Comparison of ENCODE assay signal across 1 cellular context in the genomic region with DNA sequence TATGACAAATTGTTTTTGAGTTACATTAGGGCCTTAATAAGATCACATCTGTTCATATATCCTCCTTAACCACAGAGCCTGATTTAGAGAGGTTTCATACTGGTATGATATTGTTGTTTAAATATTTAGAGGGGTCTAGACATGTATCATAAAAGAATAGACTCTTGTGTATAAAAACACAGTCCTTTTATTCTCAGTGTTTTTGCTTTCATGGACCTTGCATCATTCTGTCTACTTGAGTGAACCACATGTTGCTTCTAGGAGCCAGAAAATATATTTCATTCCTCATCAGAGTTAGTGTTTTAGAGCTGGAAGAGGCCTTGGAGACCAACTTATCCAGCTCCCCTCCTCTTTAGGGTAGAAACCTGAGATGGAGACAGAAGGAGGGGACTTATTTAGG.
TF ChIP-seq lines count a peak whose summit lies in the region.

No MANE protein-coding gene starts in this region.

TF ChIP-seq in K562, 482 proteins besides CTCF, POLR2A, EP300 and RAD21 (continues in another document):
- TF ChIP-seq, protein P1, sequence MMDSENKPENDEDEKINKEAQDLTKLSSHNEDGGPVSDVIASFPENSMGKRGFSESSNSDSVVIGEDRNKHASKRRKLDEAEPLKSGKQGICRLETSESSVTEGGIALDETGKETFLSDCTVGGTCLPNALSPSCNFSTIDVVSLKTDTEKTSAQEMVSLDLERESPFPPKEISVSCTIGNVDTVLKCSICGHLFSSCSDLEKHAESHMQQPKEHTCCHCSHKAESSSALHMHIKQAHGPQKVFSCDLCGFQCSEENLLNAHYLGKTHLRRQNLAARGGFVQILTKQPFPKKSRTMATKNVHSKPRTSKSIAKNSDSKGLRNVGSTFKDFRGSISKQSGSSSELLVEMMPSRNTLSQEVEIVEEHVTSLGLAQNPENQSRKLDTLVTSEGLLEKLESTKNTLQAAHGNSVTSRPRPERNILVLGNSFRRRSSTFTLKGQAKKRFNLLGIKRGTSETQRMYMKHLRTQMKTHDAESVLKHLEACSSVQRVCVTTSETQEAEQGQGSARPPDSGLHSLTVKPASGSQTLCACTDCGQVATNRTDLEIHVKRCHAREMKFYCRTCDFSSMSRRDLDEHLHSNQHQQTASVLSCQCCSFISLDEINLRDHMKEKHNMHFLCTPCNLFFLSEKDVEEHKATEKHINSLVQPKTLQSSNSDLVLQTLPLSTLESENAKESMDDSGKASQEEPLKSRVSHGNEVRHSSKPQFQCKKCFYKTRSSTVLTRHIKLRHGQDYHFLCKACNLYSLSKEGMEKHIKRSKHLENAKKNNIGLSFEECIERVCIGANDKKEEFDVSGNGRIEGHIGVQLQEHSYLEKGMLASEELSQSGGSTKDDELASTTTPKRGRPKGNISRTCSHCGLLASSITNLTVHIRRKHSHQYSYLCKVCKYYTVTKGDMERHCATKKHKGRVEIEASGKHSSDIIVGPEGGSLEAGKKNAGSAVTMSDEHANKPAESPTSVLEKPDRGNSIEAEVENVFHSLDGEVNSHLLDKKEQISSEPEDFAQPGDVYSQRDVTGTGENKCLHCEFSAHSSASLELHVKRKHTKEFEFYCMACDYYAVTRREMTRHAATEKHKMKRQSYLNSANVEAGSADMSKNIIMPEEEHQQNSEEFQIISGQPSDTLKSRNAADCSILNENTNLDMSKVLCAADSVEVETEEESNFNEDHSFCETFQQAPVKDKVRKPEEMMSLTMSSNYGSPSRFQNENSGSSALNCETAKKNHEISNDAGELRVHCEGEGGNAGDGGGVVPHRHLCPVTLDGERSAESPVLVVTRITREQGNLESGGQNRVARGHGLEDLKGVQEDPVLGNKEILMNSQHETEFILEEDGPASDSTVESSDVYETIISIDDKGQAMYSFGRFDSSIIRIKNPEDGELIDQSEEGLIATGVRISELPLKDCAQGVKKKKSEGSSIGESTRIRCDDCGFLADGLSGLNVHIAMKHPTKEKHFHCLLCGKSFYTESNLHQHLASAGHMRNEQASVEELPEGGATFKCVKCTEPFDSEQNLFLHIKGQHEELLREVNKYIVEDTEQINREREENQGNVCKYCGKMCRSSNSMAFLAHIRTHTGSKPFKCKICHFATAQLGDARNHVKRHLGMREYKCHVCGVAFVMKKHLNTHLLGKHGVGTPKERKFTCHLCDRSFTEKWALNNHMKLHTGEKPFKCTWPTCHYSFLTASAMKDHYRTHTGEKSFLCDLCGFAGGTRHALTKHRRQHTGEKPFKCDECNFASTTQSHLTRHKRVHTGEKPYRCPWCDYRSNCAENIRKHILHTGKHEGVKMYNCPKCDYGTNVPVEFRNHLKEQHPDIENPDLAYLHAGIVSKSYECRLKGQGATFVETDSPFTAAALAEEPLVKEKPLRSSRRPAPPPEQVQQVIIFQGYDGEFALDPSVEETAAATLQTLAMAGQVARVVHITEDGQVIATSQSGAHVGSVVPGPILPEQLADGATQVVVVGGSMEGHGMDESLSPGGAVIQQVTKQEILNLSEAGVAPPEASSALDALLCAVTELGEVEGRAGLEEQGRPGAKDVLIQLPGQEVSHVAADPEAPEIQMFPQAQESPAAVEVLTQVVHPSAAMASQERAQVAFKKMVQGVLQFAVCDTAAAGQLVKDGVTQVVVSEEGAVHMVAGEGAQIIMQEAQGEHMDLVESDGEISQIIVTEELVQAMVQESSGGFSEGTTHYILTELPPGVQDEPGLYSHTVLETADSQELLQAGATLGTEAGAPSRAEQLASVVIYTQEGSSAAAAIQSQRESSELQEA (IDR thresholded peaks at IDR 0.05; ENCODE audit: low read depth), result no peak
- TF ChIP-seq, protein P2, sequence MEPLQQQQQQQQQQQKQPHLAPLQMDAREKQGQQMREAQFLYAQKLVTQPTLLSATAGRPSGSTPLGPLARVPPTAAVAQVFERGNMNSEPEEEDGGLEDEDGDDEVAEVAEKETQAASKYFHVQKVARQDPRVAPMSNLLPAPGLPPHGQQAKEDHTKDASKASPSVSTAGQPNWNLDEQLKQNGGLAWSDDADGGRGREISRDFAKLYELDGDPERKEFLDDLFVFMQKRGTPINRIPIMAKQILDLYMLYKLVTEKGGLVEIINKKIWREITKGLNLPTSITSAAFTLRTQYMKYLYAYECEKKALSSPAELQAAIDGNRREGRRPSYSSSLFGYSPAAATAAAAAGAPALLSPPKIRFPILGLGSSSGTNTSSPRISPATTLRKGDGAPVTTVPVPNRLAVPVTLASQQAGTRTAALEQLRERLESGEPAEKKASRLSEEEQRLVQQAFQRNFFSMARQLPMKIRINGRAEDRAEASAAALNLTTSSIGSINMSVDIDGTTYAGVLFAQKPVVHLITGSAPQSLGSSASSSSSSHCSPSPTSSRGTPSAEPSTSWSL (CRISPR knock-in tag; IDR thresholded peaks at IDR 0.05; ENCODE audit: borderline replicate concordance), result no peak
- no peak for TF ChIP-seq KLF1 (tag; IDR thresholded peaks at IDR 0.05)
- TF ChIP-seq SIX5 (IDR thresholded peaks at IDR 0.05; ENCODE audit: borderline replicate concordance in 1 of 2, insufficient read depth in 1 of 2, low read depth in 1 of 2, low read length in 2 of 2), result no peak
- TF ChIP-seq ZNF175 (CRISPR knock-in tag; IDR thresholded peaks at IDR 0.05; ENCODE audit: low read depth), result 0 out of 2 replicates have a peak, but pooled peaks have one; percentile 58
- no peak for TF ChIP-seq IFI16 (CRISPR knock-in tag; IDR thresholded peaks at IDR 0.05)
- no peak for TF ChIP-seq MEF2A (IDR thresholded peaks at IDR 0.05; ENCODE audit: control insufficient read depth, low read depth, low read length)
- TF ChIP-seq, protein P3, sequence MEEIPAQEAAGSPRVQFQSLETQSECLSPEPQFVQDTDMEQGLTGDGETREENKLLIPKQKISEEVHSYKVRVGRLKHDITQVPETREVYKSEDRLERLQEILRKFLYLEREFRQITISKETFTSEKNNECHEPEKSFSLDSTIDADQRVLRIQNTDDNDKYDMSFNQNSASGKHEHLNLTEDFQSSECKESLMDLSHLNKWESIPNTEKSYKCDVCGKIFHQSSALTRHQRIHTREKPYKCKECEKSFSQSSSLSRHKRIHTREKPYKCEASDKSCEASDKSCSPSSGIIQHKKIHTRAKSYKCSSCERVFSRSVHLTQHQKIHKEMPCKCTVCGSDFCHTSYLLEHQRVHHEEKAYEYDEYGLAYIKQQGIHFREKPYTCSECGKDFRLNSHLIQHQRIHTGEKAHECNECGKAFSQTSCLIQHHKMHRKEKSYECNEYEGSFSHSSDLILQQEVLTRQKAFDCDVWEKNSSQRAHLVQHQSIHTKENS (CRISPR knock-in tag; IDR thresholded peaks at IDR 0.05), result no peak
- no peak for TF ChIP-seq CEBPG (CRISPR knock-in tag; IDR thresholded peaks at IDR 0.05)
- TF ChIP-seq CEBPG (tag; conservative IDR thresholded peaks at IDR 0.05 in 1 of 2, IDR thresholded peaks at IDR 0.05 in 1 of 2), result peak in 1 of 2 experiments; percentile 69; a peak in 2 of 4 replicates
- TF ChIP-seq MYC (IDR thresholded peaks at IDR 0.05; ENCODE audit: low read depth, low read length), result peak; percentile 42; the same call in 1 of the 2 replicates
- TF ChIP-seq MYC (CRISPR knock-in tag; IDR thresholded peaks at IDR 0.05; ENCODE audit: borderline replicate concordance, low read depth), result no peak
- no peak for TF ChIP-seq ZNF75A (CRISPR knock-in tag; IDR thresholded peaks at IDR 0.05)
- TF ChIP-seq, protein P4, sequence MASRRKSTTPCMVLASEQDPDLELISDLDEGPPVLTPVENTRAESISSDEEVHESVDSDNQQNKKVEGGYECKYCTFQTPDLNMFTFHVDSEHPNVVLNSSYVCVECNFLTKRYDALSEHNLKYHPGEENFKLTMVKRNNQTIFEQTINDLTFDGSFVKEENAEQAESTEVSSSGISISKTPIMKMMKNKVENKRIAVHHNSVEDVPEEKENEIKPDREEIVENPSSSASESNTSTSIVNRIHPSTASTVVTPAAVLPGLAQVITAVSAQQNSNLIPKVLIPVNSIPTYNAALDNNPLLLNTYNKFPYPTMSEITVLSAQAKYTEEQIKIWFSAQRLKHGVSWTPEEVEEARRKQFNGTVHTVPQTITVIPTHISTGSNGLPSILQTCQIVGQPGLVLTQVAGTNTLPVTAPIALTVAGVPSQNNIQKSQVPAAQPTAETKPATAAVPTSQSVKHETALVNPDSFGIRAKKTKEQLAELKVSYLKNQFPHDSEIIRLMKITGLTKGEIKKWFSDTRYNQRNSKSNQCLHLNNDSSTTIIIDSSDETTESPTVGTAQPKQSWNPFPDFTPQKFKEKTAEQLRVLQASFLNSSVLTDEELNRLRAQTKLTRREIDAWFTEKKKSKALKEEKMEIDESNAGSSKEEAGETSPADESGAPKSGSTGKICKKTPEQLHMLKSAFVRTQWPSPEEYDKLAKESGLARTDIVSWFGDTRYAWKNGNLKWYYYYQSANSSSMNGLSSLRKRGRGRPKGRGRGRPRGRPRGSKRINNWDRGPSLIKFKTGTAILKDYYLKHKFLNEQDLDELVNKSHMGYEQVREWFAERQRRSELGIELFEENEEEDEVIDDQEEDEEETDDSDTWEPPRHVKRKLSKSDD (conservative IDR thresholded peaks at IDR 0.05; ENCODE audit: low read length), result no peak
- TF ChIP-seq, protein P5, sequence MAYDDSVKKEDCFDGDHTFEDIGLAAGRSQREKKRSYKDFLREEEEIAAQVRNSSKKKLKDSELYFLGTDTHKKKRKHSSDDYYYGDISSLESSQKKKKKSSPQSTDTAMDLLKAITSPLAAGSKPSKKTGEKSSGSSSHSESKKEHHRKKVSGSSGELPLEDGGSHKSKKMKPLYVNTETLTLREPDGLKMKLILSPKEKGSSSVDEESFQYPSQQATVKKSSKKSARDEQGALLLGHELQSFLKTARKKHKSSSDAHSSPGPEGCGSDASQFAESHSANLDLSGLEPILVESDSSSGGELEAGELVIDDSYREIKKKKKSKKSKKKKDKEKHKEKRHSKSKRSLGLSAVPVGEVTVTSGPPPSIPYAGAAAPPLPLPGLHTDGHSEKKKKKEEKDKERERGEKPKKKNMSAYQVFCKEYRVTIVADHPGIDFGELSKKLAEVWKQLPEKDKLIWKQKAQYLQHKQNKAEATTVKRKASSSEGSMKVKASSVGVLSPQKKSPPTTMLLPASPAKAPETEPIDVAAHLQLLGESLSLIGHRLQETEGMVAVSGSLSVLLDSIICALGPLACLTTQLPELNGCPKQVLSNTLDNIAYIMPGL (CRISPR knock-in tag; IDR thresholded peaks at IDR 0.05), result no peak
- TF ChIP-seq ZNF507 (tag; conservative IDR thresholded peaks at IDR 0.05), result no peak
- TF ChIP-seq HDAC1 (IDR thresholded peaks at IDR 0.05), result no peak
- TF ChIP-seq OTX1 (CRISPR knock-in tag; IDR thresholded peaks at IDR 0.05), result no peak
- TF ChIP-seq ZNF766 (CRISPR knock-in tag; conservative IDR thresholded peaks at IDR 0.05), result 0 out of 2 replicates have a peak, but pooled peaks have one; percentile 30
- TF ChIP-seq, protein P6, sequence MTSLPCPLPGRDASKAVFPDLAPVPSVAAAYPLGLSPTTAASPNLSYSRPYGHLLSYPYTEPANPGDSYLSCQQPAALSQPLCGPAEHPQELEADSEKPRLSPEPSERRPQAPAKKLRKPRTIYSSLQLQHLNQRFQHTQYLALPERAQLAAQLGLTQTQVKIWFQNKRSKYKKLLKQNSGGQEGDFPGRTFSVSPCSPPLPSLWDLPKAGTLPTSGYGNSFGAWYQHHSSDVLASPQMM (CRISPR knock-in tag; IDR thresholded peaks at IDR 0.05), result no peak
- TF ChIP-seq, protein P7, sequence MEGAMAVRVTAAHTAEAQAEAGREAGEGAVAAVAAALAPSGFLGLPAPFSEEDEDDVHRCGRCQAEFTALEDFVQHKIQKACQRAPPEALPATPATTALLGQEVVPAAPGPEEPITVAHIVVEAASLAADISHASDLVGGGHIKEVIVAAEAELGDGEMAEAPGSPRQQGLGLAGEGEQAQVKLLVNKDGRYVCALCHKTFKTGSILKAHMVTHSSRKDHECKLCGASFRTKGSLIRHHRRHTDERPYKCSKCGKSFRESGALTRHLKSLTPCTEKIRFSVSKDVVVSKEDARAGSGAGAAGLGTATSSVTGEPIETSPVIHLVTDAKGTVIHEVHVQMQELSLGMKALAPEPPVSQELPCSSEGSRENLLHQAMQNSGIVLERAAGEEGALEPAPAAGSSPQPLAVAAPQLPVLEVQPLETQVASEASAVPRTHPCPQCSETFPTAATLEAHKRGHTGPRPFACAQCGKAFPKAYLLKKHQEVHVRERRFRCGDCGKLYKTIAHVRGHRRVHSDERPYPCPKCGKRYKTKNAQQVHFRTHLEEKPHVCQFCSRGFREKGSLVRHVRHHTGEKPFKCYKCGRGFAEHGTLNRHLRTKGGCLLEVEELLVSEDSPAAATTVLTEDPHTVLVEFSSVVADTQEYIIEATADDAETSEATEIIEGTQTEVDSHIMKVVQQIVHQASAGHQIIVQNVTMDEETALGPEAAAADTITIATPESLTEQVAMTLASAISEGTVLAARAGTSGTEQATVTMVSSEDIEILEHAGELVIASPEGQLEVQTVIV (CRISPR knock-in tag; IDR thresholded peaks at IDR 0.05; ENCODE audit: borderline replicate concordance), result no peak
